8 cellular contexts compared by ENCODE assay signal in the genomic region with DNA sequence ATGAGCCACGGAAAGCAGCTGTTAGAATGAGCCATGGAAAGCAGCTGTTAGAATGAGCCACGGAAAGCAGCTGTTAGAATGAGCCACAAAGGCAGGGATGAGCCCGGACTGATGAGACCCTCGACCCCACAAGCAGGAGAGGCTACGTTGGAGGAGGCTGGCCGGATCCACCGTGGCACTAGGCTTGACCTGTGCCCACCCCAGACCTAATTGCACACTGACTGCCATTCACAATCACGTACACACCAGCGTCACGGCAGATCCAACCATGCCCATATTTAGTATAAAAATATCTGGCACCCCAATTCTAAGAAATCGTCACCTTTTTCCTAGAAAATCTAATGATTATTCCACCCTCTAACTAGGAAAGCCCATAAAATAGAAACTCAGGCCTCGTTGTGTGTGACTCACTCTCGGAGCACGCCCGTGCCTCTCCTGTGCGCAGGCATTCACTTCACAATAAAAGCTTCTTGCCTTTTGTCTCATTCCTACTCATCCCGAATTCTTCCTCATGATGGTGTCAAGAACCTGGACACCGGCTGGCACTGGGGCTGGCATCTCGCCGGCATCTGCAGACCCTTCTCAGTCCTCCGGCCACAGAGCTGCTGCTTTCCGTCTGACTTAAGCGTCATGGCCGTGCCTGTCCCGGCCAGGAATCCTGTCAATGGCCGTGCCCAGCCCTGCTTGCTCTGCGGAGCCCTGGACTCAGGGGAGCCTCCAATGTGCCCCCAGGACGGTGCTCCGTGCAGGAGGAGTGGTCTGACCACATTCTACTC. TPM values are rescaled to one million over a fixed set of nuclear protein-coding genes. Genes with fewer than 3 reads are reported as not detected.
DNase-seq lines count a peak whose midpoint lies in the region; ATAC-seq and TF ChIP-seq lines count a peak whose summit lies in the region.

No MANE protein-coding gene starts in this region.

- H3K27ac ChIP-seq in colonic mucosa, result peak overlapping the region; percentile 20
- peak overlapping the region; percentile 73 for H3K27ac ChIP-seq in muscle layer of colon (ENCODE audit: low read depth, low read length)
- H3K27ac ChIP-seq in Karpas-422 (ENCODE audit: low read length), result no peak overlapping the region

- H3K27me3 ChIP-seq in colonic mucosa (no peaks in the 10 kb centered on the region), muscle layer of colon (ENCODE audit: control insufficient read depth in 1 of 2, insufficient read depth in 2 of 2, low read length in 2 of 2) (no peaks in the 10 kb centered on the region), Karpas-422 (ENCODE audit: low read length) (no peaks in the 10 kb centered on the region)

- H3K36me3 ChIP-seq in colonic mucosa, result no peaks in the 10 kb centered on the region
- no peaks in the 10 kb centered on the region for H3K36me3 ChIP-seq in muscle layer of colon (ENCODE audit: insufficient read depth, low read length)
- no peaks in the 10 kb centered on the region for H3K36me3 ChIP-seq in Karpas-422 (ENCODE audit: insufficient read depth, low read length)

- H3K9ac ChIP-seq in colonic mucosa (ENCODE audit: low read depth in 2 of 2, low read length in 2 of 2), result peak overlapping the region; percentile 58 to 81
- H3K9ac ChIP-seq in muscle layer of colon (ENCODE audit: low read length), result peak overlapping the region; percentile 73
- no peak overlapping the region for H3K9ac ChIP-seq in Karpas-422 (ENCODE audit: low read length)

- peak overlapping the region; percentile 49 for H3K4me3 ChIP-seq in AG10803 (ENCODE audit: low read length)
- H3K4me3 ChIP-seq in colonic mucosa, result peak overlapping the region; percentile 29
- H3K4me3 ChIP-seq in muscle layer of colon (ENCODE audit: low read depth in 1 of 2, low read length in 2 of 2), result peak overlapping the region; percentile 5 to 51
- no peak overlapping the region for H3K4me3 ChIP-seq in Karpas-422 (ENCODE audit: low read length)

- no peaks in the 10 kb centered on the region for H3K9me3 ChIP-seq in colonic mucosa
- no peaks in the 10 kb centered on the region for H3K9me3 ChIP-seq in muscle layer of colon (ENCODE audit: low read length)
- H3K9me3 ChIP-seq in Karpas-422 (ENCODE audit: low read length), result no peaks in the 10 kb centered on the region

- intact Hi-C loops in colonic mucosa (cut with DNase I), result no loop called here

- in situ Hi-C loops in KBM-7 (cut with MboI; ENCODE audit: low pct_unique_long_range_greater_than_20kb, low sequenced_read_pairs), result no loop called here

- DNase-seq in AG10803 (ENCODE audit: low read depth), result peak; percentile 66
- DNase-seq in KBM-7, result peak; percentile 45
- peak; percentile 81 for DNase-seq in colonic mucosa
- DNase-seq in stimulated activated CD4-positive, alpha-beta T cell treated with anti-CD3 and anti-CD28 coated beads, Interleukin-4, amount 100 ng/mL, for 24 hours, result no peak
- no peak for DNase-seq in NCI-H1694 (lab: John Stamatoyannopoulos, UW)
- no peak for DNase-seq in Karpas-422

- no peaks in the 10 kb centered on the region for H4K20me1 ChIP-seq in Karpas-422 (ENCODE audit: insufficient read depth, low read depth, low read length)

- no peak for ATAC-seq in GM18868 (IDR thresholded peaks at IDR 0.05; ENCODE audit: unreplicated experiment)

- no peaks in the 10 kb centered on the region for H3K79me2 ChIP-seq in Karpas-422 (ENCODE audit: low read length)

- no peak for TF ChIP-seq CTCF in AG10803 (conservative IDR thresholded peaks at IDR 0.05; ENCODE audit: low read length)
- no peak for TF ChIP-seq CTCF in colonic mucosa (IDR thresholded peaks at IDR 0.05)

- no peak overlapping the region for H2AFZ ChIP-seq in Karpas-422 (ENCODE audit: low read length)

- H3K9me2 ChIP-seq in Karpas-422 (replicated peaks; ENCODE audit: insufficient read depth, low read length), result no peaks in the 10 kb centered on the region

- H3K4me1 ChIP-seq in colonic mucosa, result peaks cover 5% of the 10 kb centered on the region
- H3K4me1 ChIP-seq in muscle layer of colon (ENCODE audit: insufficient read depth, low read length), result peaks cover 17% of the 10 kb centered on the region
- H3K4me1 ChIP-seq in Karpas-422 (ENCODE audit: low read length), result peaks cover 11% of the 10 kb centered on the region; the same call in 1 of the 2 replicates

- H3K4me2 ChIP-seq in Karpas-422 (ENCODE audit: low read depth, low read length, poor library complexity, severe bottlenecking), result no peak overlapping the region

RNA-seq across cellular contexts. Expression of a gene that starts 5.5 kb away (rescaled TPM):
- total RNA-seq in colonic mucosa, result 10 to 100 TPM; 29.1 to 76.3 TPM
- 0.72 TPM in 1 of 2 replicates, not detected in the other for total RNA-seq in Karpas-422 (2014; rRNA removed; shearing (Covaris generic); ENCODE audit: low replicate concordance)

RNA-seq across cellular contexts. Expression of a gene that starts 20.0 kb away (rescaled TPM):
- total RNA-seq in colonic mucosa, result not detected
- 0.34 and 2.3 TPM in 2 replicates for total RNA-seq in Karpas-422 (2014; rRNA removed; shearing (Covaris generic); ENCODE audit: low replicate concordance)

RNA-seq across cellular contexts. Expression of a gene that starts 21.6 kb away (rescaled TPM):
- 1 to 10 TPM; 4.2 to 5.0 TPM for total RNA-seq in colonic mucosa
- total RNA-seq in Karpas-422 (2014; rRNA removed; shearing (Covaris generic); ENCODE audit: low replicate concordance), result not detected in 2 replicates

RNA-seq across cellular contexts. Expression of a gene that starts 32.5 kb away (rescaled TPM):
- total RNA-seq in colonic mucosa, result not detected
- total RNA-seq in Karpas-422 (2014; rRNA removed; shearing (Covaris generic); ENCODE audit: low replicate concordance), result not detected in 2 replicates

Comparison
In these comparisons a context has a peak if more than half of its experiments do, and no peak if none do; other contexts are left out.
1. DNase-seq: peak in AG10803 (single experiment), KBM-7 (single experiment) and colonic mucosa (single experiment); none in stimulated activated CD4-positive, alpha-beta T cell treated with anti-CD3 and anti-CD28 coated beads, Interleukin-4, amount 100 ng/mL, for 24 hours (single experiment), NCI-H1694 (single experiment) and Karpas-422 (single experiment).
2. RNA of a gene that starts 5.5 kb away (total RNA-seq): 29.1 to 76.3 TPM in colonic mucosa; 0.72 TPM in Karpas-422; every median in the first group is over 10 times any median in the second.